17 cellular contexts compared by ENCODE assay signal in the genomic region with DNA sequence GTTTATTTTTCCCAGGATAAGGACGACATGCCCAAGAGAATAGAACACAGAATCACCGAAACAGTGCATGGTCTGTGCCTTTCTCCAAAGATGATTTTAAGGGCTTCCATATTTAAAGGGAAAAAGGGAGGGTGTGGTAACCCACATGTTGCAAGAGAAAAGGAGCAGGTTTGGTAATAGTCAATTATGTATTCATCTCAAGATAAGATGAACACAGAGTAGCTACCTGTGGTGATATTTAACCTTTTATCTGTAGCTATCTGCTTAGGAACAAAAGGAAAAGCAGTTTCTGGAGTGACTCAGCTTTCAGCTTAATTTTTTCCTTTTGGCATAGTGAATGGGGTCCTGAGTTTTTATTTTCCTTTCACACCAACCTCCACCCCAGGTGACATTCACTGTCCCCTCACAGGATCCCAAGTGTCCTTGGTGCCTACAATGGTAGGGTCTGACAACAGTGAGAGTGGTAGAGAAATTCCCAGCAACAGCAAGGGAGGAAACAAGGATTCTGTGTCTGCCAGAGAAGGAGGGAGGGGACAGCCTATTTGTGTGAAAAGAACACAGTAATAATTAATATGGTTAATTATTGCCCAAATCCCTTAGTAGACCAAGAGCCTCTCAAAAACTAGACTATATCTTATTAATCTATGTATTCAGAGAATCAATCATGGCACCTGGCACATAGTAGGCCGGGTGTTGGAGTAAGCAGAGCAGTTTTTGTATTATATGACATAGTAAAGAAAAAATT.
DNase-seq lines count a peak whose midpoint lies in the region; ATAC-seq and TF ChIP-seq lines count a peak whose summit lies in the region.
"Had no signal": no experiment of that assay in that cellular context is flagged by ENCODE, and none has a peak within 500 bp of the region (broad histone marks: within the 10 kb centered on the region; RNA-seq: fewer than 3 reads in every experiment).

No MANE protein-coding gene starts in this region.

- H2BK12ac ChIP-seq in H9 (ENCODE audit: insufficient read length, low read depth, low read length), result no peak overlapping the region

- no peak overlapping the region for H4K91ac ChIP-seq in H9 (ENCODE audit: insufficient read length, low read depth, low read length)

- H3K9me3 Mint-ChIP-seq in H9, result peaks cover 0 to 8% of the 10 kb centered on the region in 2 experiments; a peak in 2 of 5 replicates
- H3K9me3 Mint-ChIP-seq in osteocyte (ENCODE audit: unreplicated experiment), result no peaks in the 10 kb centered on the region
- H3K9me3 Mint-ChIP-seq: effector memory CD8-positive, alpha-beta T cell had no signal

- H3K27me3 ChIP-seq in H9 (ENCODE audit: insufficient read depth, low read length) (no peaks in the 10 kb centered on the region), PC-9 (ENCODE audit: insufficient read depth, low read depth) (no peaks in the 10 kb centered on the region)
- H3K27me3 ChIP-seq: BLaER1 treated with 17β-estradiol and CSF1 and Interleukin-3, amounts not matched to agents 10 nM and 100 nM; suprapubic skin had no signal

- H4K8ac ChIP-seq in H9 (replicated peaks; ENCODE audit: insufficient read length, low read depth, low read length), result no peak overlapping the region

- no peak overlapping the region for H3K23ac ChIP-seq in H9 (ENCODE audit: insufficient read length, low read depth, low read length)

- H3K4me1 Mint-ChIP-seq in H9 (peaks cover 33 to 42% of the 10 kb centered on the region in 2 experiments), osteocyte (ENCODE audit: unreplicated experiment) (peaks cover 32% of the 10 kb centered on the region)

- H3K56ac ChIP-seq in H9 (ENCODE audit: insufficient read length, low read depth, low read length), result no peak overlapping the region

- H4K20me1 ChIP-seq in H9 (ENCODE audit: control insufficient read depth, insufficient read depth, insufficient read length) (no peaks in the 10 kb centered on the region), PC-9 (ENCODE audit: insufficient read depth) (no peaks in the 10 kb centered on the region)
- H4K20me1 ChIP-seq: BLaER1 treated with 17β-estradiol and CSF1 and Interleukin-3, amounts not matched to agents 10 nM and 100 nM had no signal

- H3K14ac ChIP-seq in H9 (ENCODE audit: insufficient read depth, low read length), result no peak overlapping the region

- no peak for DNase-seq in H9
- no peak for DNase-seq in PC-9
- DNase-seq in epithelial cell of prostate (ENCODE audit: low read depth, low spot score), result no peak
- DNase-seq in osteocyte (ENCODE audit: extremely low spot score, unreplicated experiment), result no peak
- no peak for DNase-seq in HUDEP-2 (lab: John Stamatoyannopoulos, UW; ENCODE audit: unreplicated experiment in 76 of 76)
- no peak for DNase-seq in stimulated activated CD8-positive, alpha-beta memory T cell treated with anti-CD3 and anti-CD28 coated beads, Interleukin-4, amount 100 ng/mL, for 48 hours
- DNase-seq in DMS 273 (lab: John Stamatoyannopoulos, UW; ENCODE audit: unreplicated experiment), result no peak
- DNase-seq: activated naive CD4-positive, alpha-beta T cell; central memory CD4-positive, alpha-beta T cell; DMS79 treated with DMSO at 0.1 percent for 48 hours; effector memory CD8-positive, alpha-beta T cell; midbrain; NCI-H345 had no signal

- no peaks in the 10 kb centered on the region for H3K36me3 ChIP-seq in PC-9 (ENCODE audit: low read depth)
- H3K36me3 ChIP-seq: BLaER1 treated with 17β-estradiol and CSF1 and Interleukin-3, amounts not matched to agents 10 nM and 100 nM; suprapubic skin had no signal

- H2BK20ac ChIP-seq in H9 (ENCODE audit: low read depth, low read length, poor library complexity, severe bottlenecking), result no peak overlapping the region

- H3K9ac ChIP-seq in H9 (ENCODE audit: extremely low read depth, insufficient read length, low read length), result no peak overlapping the region
- H3K9ac ChIP-seq: BLaER1 treated with 17β-estradiol and CSF1 and Interleukin-3, amounts not matched to agents 10 nM and 100 nM; parathyroid adenoma had no signal

- TF ChIP-seq CTCF in H9 (conservative IDR thresholded peaks at IDR 0.05) (no peak), PC-9 (conservative IDR thresholded peaks at IDR 0.05) (no peak), osteocyte (IDR thresholded peaks at IDR 0.05) (no peak)

- H3K79me1 ChIP-seq in H9 (ENCODE audit: insufficient read depth, low read depth, low read length, poor library complexity, severe bottlenecking), result no peaks in the 10 kb centered on the region

- no peak overlapping the region for H2AK5ac ChIP-seq in H9 (ENCODE audit: insufficient read length, low read length)

- H3K27ac ChIP-seq in H9 (ENCODE audit: insufficient read length, low read depth, low read length) (no peak overlapping the region), PC-9 (peak overlapping the region; percentile 53), epithelial cell of prostate (peak overlapping the region; percentile 91)
- H3K27ac ChIP-seq: BLaER1 treated with 17β-estradiol and CSF1 and Interleukin-3, amounts not matched to agents 10 nM and 100 nM; parathyroid adenoma; suprapubic skin had no signal

- CTCF ChIA-PET in PC-9 (lab: Charles Lee), result no interaction called here

- no peak overlapping the region for H2BK120ac ChIP-seq in H9 (ENCODE audit: low read depth, low read length, poor library complexity, severe bottlenecking)

- H3K79me2 ChIP-seq in H9 (ENCODE audit: insufficient read depth, low read length) (no peaks in the 10 kb centered on the region), PC-9 (ENCODE audit: low read depth) (no peaks in the 10 kb centered on the region)
- H3K79me2 ChIP-seq: parathyroid adenoma had no signal

- H3K4me3 Mint-ChIP-seq in H9, result no peak overlapping the region
- no peak overlapping the region for H3K4me3 Mint-ChIP-seq in osteocyte (ENCODE audit: unreplicated experiment)
- H3K4me3 Mint-ChIP-seq: effector memory CD8-positive, alpha-beta T cell had no signal

- no TSS peak for BruUV-seq in PC-9 (replicated peaks; lab: Mats Ljungman, UMichigan)

- H3K4me2 ChIP-seq in H9 (ENCODE audit: insufficient read depth, insufficient read length, low read length), result no peak overlapping the region
- H3K4me2 ChIP-seq in PC-9, result peak overlapping the region; percentile 17; the same call in 1 of the 2 replicates
- H3K4me2 ChIP-seq: BLaER1 treated with 17β-estradiol and CSF1 and Interleukin-3, amounts not matched to agents 10 nM and 100 nM had no signal

- no CpG with 5 or more reads among the region's 3 CpGs for WGBS in H9 (ENCODE audit: extremely low coverage, insufficient read length, low lambda C conversion rate)

- H3K4me3 ChIP-seq in PC-9, result no peak overlapping the region
- H3K4me3 ChIP-seq: BLaER1 treated with 17β-estradiol and CSF1 and Interleukin-3, amounts not matched to agents 10 nM and 100 nM; suprapubic skin had no signal

- H3K4ac ChIP-seq in H9 (ENCODE audit: low read depth, low read length), result no peak overlapping the region

- no peak overlapping the region for H3T11ph ChIP-seq in H9 (ENCODE audit: low read length)

- intact Hi-C loops in PC-9 (cut with micrococcal nuclease; ENCODE audit: unreplicated experiment), result no loop called here

- H3K9me3 ChIP-seq in H9 (ENCODE audit: control insufficient read depth, low read depth, low read length), result no peaks in the 10 kb centered on the region
- H3K9me3 ChIP-seq in PC-9 (ENCODE audit: insufficient read depth, low read depth), result peaks cover 8% of the 10 kb centered on the region; the same call in 1 of the 2 replicates
- H3K9me3 ChIP-seq: suprapubic skin had no signal

- H3K27me3 Mint-ChIP-seq in H9 (ENCODE audit: low read depth) (no peaks in the 10 kb centered on the region; the same call in 1 of the 2 replicates), osteocyte (ENCODE audit: unreplicated experiment) (peaks cover 5% of the 10 kb centered on the region)

- H3K9me2 ChIP-seq in PC-9 (ENCODE audit: insufficient read depth), result no peaks in the 10 kb centered on the region

- H3K27ac Mint-ChIP-seq in H9 (peak overlapping the region in 2 of 3 experiments; percentile 90; a peak in 4 of 7 replicates), osteocyte (ENCODE audit: unreplicated experiment) (peak overlapping the region; percentile 65)
- H3K27ac Mint-ChIP-seq: effector memory CD8-positive, alpha-beta T cell had no signal

- no peak overlapping the region for H2BK15ac ChIP-seq in H9 (ENCODE audit: low read depth, low read length)

- no peaks in the 10 kb centered on the region for H3K23me2 ChIP-seq in H9 (ENCODE audit: insufficient read length, low read depth, low read length, poor library complexity, severe bottlenecking)

- H2AFZ ChIP-seq in H9 (ENCODE audit: low read length), result no peak overlapping the region
- H2AFZ ChIP-seq in PC-9, result peak overlapping the region; percentile 58
- H2AFZ ChIP-seq: parathyroid adenoma had no signal

- H3K18ac ChIP-seq in H9 (ENCODE audit: insufficient read length, low read depth, low read length), result no peak overlapping the region

- peaks cover 3 to 16% (median 5%) of the 10 kb centered on the region in 3 experiments; a peak in 6 of 7 replicates for H3K36me3 Mint-ChIP-seq in H9 (ENCODE audit: insufficient read depth in 1 of 3, low read depth in 3 of 3)
- no peaks in the 10 kb centered on the region for H3K36me3 Mint-ChIP-seq in osteocyte (ENCODE audit: unreplicated experiment)

- no peak overlapping the region for H2BK5ac ChIP-seq in H9 (ENCODE audit: insufficient read length, low read length)

- POLR2A ChIA-PET in PC-9 (lab: Charles Lee; ENCODE audit: unreplicated experiment), result no interaction called here

- no peak for ATAC-seq in HG03460 (IDR thresholded peaks at IDR 0.05; ENCODE audit: unreplicated experiment)
- ATAC-seq: effector memory CD8-positive, alpha-beta T cell had no signal

- no peak overlapping the region for H4K5ac ChIP-seq in H9 (ENCODE audit: insufficient read length, low read depth, low read length)

- H3K4me1 ChIP-seq in H9 (ENCODE audit: insufficient read depth, low read length) (no peaks in the 10 kb centered on the region; the same call in 1 of the 2 replicates), PC-9 (replicated peaks; ENCODE audit: insufficient read depth) (peaks cover 11% of the 10 kb centered on the region)
- H3K4me1 ChIP-seq: parathyroid adenoma had no signal

- 0 out of 2 replicates have a peak, but pooled peaks cover 2% of the 10 kb centered on the region for H3F3A ChIP-seq in PC-9 (ENCODE audit: insufficient read depth, low read depth)
